ENCODE assay signal across 1 cellular context in the genomic region with DNA sequence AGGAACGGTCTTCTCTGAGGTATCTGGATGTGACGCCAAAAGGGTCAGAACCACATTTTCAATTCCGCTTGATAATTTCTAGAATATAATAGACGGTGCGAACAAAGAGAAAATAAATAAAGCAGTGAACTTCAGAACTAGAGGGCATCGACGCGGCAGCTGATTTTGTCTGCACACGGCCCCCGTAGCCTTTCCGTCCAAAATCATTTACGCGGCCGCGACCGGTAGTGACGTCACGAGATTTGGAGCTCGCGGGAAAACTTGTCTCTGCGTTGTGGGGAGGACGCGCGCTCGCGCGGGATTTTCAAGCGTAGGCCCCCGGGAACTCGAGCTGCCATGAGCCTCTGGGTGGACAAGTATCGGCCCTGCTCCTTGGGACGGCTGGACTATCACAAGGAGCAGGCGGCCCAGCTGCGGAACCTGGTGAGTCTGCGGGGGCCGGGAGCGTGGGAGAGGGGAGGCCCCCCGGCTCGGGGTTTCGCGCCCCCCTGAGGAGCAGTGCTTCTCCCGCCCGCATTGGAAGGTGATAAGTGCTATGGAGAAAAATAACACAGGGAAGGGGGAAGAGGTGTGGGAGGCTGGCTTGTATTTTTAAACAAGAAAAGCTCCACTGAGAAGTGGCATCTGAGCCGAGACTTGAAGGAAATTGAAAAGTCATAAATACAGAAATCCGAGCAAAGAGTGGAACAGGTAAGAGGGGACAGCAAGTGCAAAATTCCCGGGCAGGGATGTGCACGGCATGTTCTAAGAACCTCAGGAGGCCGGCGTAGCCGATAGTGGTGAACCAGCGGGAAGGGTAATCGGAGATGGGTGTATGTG.
TF ChIP-seq lines count a peak whose summit lies in the region.

A gene with protein sequence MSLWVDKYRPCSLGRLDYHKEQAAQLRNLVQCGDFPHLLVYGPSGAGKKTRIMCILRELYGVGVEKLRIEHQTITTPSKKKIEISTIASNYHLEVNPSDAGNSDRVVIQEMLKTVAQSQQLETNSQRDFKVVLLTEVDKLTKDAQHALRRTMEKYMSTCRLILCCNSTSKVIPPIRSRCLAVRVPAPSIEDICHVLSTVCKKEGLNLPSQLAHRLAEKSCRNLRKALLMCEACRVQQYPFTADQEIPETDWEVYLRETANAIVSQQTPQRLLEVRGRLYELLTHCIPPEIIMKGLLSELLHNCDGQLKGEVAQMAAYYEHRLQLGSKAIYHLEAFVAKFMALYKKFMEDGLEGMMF (plus strand): TSS at position 307 of the 819 bp plus-strand sequence. CDS start 30 bp downstream, at position 337.

TF ChIP-seq in K562, 482 proteins besides CTCF, POLR2A, EP300 and RAD21 (continued from another document and continues in another):
- TF ChIP-seq, protein P1, sequence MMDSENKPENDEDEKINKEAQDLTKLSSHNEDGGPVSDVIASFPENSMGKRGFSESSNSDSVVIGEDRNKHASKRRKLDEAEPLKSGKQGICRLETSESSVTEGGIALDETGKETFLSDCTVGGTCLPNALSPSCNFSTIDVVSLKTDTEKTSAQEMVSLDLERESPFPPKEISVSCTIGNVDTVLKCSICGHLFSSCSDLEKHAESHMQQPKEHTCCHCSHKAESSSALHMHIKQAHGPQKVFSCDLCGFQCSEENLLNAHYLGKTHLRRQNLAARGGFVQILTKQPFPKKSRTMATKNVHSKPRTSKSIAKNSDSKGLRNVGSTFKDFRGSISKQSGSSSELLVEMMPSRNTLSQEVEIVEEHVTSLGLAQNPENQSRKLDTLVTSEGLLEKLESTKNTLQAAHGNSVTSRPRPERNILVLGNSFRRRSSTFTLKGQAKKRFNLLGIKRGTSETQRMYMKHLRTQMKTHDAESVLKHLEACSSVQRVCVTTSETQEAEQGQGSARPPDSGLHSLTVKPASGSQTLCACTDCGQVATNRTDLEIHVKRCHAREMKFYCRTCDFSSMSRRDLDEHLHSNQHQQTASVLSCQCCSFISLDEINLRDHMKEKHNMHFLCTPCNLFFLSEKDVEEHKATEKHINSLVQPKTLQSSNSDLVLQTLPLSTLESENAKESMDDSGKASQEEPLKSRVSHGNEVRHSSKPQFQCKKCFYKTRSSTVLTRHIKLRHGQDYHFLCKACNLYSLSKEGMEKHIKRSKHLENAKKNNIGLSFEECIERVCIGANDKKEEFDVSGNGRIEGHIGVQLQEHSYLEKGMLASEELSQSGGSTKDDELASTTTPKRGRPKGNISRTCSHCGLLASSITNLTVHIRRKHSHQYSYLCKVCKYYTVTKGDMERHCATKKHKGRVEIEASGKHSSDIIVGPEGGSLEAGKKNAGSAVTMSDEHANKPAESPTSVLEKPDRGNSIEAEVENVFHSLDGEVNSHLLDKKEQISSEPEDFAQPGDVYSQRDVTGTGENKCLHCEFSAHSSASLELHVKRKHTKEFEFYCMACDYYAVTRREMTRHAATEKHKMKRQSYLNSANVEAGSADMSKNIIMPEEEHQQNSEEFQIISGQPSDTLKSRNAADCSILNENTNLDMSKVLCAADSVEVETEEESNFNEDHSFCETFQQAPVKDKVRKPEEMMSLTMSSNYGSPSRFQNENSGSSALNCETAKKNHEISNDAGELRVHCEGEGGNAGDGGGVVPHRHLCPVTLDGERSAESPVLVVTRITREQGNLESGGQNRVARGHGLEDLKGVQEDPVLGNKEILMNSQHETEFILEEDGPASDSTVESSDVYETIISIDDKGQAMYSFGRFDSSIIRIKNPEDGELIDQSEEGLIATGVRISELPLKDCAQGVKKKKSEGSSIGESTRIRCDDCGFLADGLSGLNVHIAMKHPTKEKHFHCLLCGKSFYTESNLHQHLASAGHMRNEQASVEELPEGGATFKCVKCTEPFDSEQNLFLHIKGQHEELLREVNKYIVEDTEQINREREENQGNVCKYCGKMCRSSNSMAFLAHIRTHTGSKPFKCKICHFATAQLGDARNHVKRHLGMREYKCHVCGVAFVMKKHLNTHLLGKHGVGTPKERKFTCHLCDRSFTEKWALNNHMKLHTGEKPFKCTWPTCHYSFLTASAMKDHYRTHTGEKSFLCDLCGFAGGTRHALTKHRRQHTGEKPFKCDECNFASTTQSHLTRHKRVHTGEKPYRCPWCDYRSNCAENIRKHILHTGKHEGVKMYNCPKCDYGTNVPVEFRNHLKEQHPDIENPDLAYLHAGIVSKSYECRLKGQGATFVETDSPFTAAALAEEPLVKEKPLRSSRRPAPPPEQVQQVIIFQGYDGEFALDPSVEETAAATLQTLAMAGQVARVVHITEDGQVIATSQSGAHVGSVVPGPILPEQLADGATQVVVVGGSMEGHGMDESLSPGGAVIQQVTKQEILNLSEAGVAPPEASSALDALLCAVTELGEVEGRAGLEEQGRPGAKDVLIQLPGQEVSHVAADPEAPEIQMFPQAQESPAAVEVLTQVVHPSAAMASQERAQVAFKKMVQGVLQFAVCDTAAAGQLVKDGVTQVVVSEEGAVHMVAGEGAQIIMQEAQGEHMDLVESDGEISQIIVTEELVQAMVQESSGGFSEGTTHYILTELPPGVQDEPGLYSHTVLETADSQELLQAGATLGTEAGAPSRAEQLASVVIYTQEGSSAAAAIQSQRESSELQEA (IDR thresholded peaks at IDR 0.05; ENCODE audit: low read depth) = peak; percentile 94
- no peak for TF ChIP-seq RBM39 (optimal IDR thresholded peaks at IDR 0.05; ENCODE audit: low read depth, low read length)
- TF ChIP-seq, protein P2, sequence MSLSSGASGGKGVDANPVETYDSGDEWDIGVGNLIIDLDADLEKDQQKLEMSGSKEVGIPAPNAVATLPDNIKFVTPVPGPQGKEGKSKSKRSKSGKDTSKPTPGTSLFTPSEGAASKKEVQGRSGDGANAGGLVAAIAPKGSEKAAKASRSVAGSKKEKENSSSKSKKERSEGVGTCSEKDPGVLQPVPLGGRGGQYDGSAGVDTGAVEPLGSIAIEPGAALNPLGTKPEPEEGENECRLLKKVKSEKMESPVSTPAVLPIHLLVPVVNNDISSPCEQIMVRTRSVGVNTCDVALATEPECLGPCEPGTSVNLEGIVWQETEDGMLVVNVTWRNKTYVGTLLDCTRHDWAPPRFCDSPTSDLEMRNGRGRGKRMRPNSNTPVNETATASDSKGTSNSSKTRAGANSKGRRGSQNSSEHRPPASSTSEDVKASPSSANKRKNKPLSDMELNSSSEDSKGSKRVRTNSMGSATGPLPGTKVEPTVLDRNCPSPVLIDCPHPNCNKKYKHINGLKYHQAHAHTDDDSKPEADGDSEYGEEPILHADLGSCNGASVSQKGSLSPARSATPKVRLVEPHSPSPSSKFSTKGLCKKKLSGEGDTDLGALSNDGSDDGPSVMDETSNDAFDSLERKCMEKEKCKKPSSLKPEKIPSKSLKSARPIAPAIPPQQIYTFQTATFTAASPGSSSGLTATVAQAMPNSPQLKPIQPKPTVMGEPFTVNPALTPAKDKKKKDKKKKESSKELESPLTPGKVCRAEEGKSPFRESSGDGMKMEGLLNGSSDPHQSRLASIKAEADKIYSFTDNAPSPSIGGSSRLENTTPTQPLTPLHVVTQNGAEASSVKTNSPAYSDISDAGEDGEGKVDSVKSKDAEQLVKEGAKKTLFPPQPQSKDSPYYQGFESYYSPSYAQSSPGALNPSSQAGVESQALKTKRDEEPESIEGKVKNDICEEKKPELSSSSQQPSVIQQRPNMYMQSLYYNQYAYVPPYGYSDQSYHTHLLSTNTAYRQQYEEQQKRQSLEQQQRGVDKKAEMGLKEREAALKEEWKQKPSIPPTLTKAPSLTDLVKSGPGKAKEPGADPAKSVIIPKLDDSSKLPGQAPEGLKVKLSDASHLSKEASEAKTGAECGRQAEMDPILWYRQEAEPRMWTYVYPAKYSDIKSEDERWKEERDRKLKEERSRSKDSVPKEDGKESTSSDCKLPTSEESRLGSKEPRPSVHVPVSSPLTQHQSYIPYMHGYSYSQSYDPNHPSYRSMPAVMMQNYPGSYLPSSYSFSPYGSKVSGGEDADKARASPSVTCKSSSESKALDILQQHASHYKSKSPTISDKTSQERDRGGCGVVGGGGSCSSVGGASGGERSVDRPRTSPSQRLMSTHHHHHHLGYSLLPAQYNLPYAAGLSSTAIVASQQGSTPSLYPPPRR (CRISPR knock-in tag; IDR thresholded peaks at IDR 0.05; ENCODE audit: borderline replicate concordance) = no peak
- TF ChIP-seq CBX1 (IDR thresholded peaks at IDR 0.05; ENCODE audit: low read depth) = no peak
- TF ChIP-seq MCM7 (IDR thresholded peaks at IDR 0.05) = no peak
- no peak for TF ChIP-seq REST (CRISPR knock-in tag; IDR thresholded peaks at IDR 0.05; ENCODE audit: low read depth)
- TF ChIP-seq HEY1 (CRISPR knock-in tag; IDR thresholded peaks at IDR 0.05; ENCODE audit: borderline replicate concordance) = no peak
- TF ChIP-seq ZNF583 (CRISPR knock-in tag; IDR thresholded peaks at IDR 0.05) = no peak
- TF ChIP-seq SIRT6 (IDR thresholded peaks at IDR 0.05; ENCODE audit: low read depth, low read length) = no peak
- no peak for TF ChIP-seq ZNF324 (CRISPR knock-in tag; IDR thresholded peaks at IDR 0.05)
- no peak for TF ChIP-seq KLF10 (CRISPR knock-in tag; IDR thresholded peaks at IDR 0.05)
- TF ChIP-seq, protein P3, sequence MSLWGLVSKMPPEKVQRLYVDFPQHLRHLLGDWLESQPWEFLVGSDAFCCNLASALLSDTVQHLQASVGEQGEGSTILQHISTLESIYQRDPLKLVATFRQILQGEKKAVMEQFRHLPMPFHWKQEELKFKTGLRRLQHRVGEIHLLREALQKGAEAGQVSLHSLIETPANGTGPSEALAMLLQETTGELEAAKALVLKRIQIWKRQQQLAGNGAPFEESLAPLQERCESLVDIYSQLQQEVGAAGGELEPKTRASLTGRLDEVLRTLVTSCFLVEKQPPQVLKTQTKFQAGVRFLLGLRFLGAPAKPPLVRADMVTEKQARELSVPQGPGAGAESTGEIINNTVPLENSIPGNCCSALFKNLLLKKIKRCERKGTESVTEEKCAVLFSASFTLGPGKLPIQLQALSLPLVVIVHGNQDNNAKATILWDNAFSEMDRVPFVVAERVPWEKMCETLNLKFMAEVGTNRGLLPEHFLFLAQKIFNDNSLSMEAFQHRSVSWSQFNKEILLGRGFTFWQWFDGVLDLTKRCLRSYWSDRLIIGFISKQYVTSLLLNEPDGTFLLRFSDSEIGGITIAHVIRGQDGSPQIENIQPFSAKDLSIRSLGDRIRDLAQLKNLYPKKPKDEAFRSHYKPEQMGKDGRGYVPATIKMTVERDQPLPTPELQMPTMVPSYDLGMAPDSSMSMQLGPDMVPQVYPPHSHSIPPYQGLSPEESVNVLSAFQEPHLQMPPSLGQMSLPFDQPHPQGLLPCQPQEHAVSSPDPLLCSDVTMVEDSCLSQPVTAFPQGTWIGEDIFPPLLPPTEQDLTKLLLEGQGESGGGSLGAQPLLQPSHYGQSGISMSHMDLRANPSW (CRISPR knock-in tag; IDR thresholded peaks at IDR 0.05) = no peak
- TF ChIP-seq ZFX (CRISPR knock-in tag; IDR thresholded peaks at IDR 0.05) = peak; percentile 78
- no peak for TF ChIP-seq ZNF75A (CRISPR knock-in tag; IDR thresholded peaks at IDR 0.05)
- TF ChIP-seq TCF15 (CRISPR knock-in tag; IDR thresholded peaks at IDR 0.05) = no peak
- TF ChIP-seq RNF2 (IDR thresholded peaks at IDR 0.05) = no peak
- no peak for TF ChIP-seq TRIM28 (IDR thresholded peaks at IDR 0.05)
- TF ChIP-seq CEBPB (tag; IDR thresholded peaks at IDR 0.05) = no peak
- 0 out of 2 replicates have a peak, but pooled peaks have one; percentile 29 for TF ChIP-seq TOE1 (IDR thresholded peaks at IDR 0.05; ENCODE audit: borderline replicate concordance)
- no peak for TF ChIP-seq TOE1 (CRISPR knock-in tag; IDR thresholded peaks at IDR 0.05; ENCODE audit: borderline replicate concordance, low read depth)
- TF ChIP-seq HDAC3 (IDR thresholded peaks at IDR 0.05; ENCODE audit: borderline replicate concordance, partially characterized antibody) = no peak
- peak; percentile 56; the same call in 1 of the 2 replicates for TF ChIP-seq ZBTB7A (IDR thresholded peaks at IDR 0.05; ENCODE audit: borderline replicate concordance, control insufficient read depth, low read depth, low read length)
- TF ChIP-seq EGR1 (conservative IDR thresholded peaks at IDR 0.05) = peak; percentile 80
- TF ChIP-seq STAT5A (IDR thresholded peaks at IDR 0.05; ENCODE audit: borderline replicate concordance, low read length) = no peak
- no peak; the same call in 1 of the 2 replicates for TF ChIP-seq SAFB (IDR thresholded peaks at IDR 0.05; ENCODE audit: borderline replicate concordance, low read depth, low read length)
